In genomic region chr7:116583653-116584052, GRCh38 we compare ENCODE assay signal across 8 cellular contexts. TPM values are rescaled to one million over a fixed set of nuclear protein-coding genes. Genes with fewer than 3 reads are reported as not detected.
A peak's percentile ranks its signal among the peaks of the same experiment; 100 is the strongest.
DNase-seq lines count a peak whose midpoint lies in the region; ATAC-seq, FAIRE-seq and TF ChIP-seq lines count a peak whose summit lies in the region.

No MANE protein-coding gene starts in this region.

- H3K9me3 Mint-ChIP-seq in astrocyte (ENCODE audit: unreplicated experiment): no peaks in the 10 kb centered on the region

- peak; percentile 37 for DNase-seq in EH (ENCODE audit: low read depth)
- no peak for DNase-seq in astrocyte (ENCODE audit: low read depth)
- DNase-seq in COR-L47 (lab: John Stamatoyannopoulos, UW): no peak
- no peak for DNase-seq in activated CD8-positive, alpha-beta memory T cell treated with anti-CD3 and anti-CD28 coated beads for 24 hours
- no peak for DNase-seq in globus pallidus (ENCODE audit: low spot score)
- no peak for DNase-seq in NCI-H2227 (lab: John Stamatoyannopoulos, UW; ENCODE audit: unreplicated experiment)

- no peaks in the 10 kb centered on the region for H4K20me1 ChIP-seq in astrocyte (ENCODE audit: insufficient read depth, low read length)

- peaks cover 23% of the 10 kb centered on the region for H3K4me1 Mint-ChIP-seq in astrocyte (ENCODE audit: low read depth, unreplicated experiment)

- no peaks in the 10 kb centered on the region for H3K9me3 ChIP-seq in astrocyte (ENCODE audit: insufficient read depth, low read depth, low read length)

- H3K4me3 Mint-ChIP-seq in astrocyte (ENCODE audit: unreplicated experiment): no peak overlapping the region

- H3K79me2 ChIP-seq in astrocyte (ENCODE audit: insufficient read depth, low read length): no peaks in the 10 kb centered on the region

- ATAC-seq in GM19324 (IDR thresholded peaks at IDR 0.05; ENCODE audit: low FRiP score, unreplicated experiment): peak; percentile 91
- peak; percentile 91 for ATAC-seq in HG03108 (IDR thresholded peaks at IDR 0.05; ENCODE audit: unreplicated experiment)

- H3K36me3 Mint-ChIP-seq in astrocyte (ENCODE audit: low read depth, unreplicated experiment): no peaks in the 10 kb centered on the region

- no peak overlapping the region for H3K27ac Mint-ChIP-seq in astrocyte (ENCODE audit: unreplicated experiment)

- no peak for TF ChIP-seq CTCF in astrocyte (IDR thresholded peaks at IDR 0.05; ENCODE audit: insufficient read depth, low read depth, low read length)

- H3K27ac ChIP-seq in astrocyte (ENCODE audit: low read depth, low read length): peak overlapping the region; percentile 20

- FAIRE-seq in astrocyte (lab: Jason Lieb, UNC): no peak

- H3K27me3 Mint-ChIP-seq in astrocyte (ENCODE audit: low read depth, unreplicated experiment): no peaks in the 10 kb centered on the region

- no peaks in the 10 kb centered on the region for H3K27me3 ChIP-seq in astrocyte (ENCODE audit: insufficient read depth, low read length)

- H3K4me1 ChIP-seq in astrocyte (ENCODE audit: insufficient read depth, low read length): peaks cover 26% of the 10 kb centered on the region

- H2AFZ ChIP-seq in astrocyte (ENCODE audit: low read depth, low read length): no peak overlapping the region

- H3K4me2 ChIP-seq in astrocyte (ENCODE audit: low read length): peak overlapping the region; percentile 59

- H3K4me3 ChIP-seq in astrocyte (ENCODE audit: insufficient read depth, low read depth, low read length): no peak overlapping the region

- H3K36me3 ChIP-seq in astrocyte (ENCODE audit: insufficient read depth, low read length): no peaks in the 10 kb centered on the region

- H3K9ac ChIP-seq in astrocyte (ENCODE audit: low read length): no peak overlapping the region

RNA-seq across cellular contexts. Expression of gene CAV1, which starts 58.8 kb away (rescaled TPM):
- total RNA-seq in astrocyte: 384 and 472 TPM in 2 replicates
